Comparison of ENCODE assay signal across 12 cellular contexts in the genomic region with DNA sequence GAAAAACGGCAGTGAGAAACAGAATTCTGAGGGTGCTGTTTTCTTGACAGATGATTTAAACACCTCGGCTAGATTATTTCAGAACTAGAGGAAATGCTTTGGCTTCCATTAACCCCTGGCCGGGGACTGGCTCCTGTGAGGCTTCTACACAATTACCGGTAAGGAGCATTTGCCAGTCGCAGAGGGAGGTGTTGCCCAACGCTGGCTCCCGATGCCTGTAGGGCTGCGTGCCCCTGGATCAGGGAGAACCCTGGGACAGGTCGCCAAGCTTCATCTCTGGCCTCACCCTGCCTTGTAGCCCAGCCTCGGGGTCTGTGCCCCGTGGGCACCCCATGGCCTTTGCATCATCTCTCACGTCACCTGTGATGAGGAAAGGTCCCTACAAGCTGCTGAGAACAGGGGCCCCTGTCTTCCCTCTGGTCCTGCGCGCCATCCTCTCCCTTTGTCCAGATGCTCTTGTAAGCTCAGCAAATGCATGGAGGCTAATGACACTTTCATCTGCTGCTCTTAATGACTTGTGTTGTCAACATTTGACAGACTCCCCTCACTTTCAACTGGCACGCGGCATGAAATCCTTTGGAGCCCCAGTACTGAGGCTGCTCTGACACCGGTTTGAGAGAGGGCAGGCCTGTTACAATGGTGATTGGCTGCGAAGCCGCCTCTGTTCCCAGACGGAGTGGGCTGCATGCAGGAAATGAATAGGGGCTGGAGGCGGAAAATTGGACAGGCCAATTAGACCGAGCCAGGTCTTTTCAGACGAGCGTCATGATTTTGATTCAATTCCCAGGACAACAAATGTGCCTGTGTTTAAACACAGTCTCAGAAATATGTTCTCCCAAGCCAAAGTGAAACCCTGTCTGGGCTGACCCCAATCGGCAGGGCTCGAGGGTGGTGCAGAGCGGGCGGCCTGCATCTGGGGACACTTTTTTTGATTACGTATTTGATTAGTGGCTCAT.
DNase-seq lines count a peak whose midpoint lies in the region; ATAC-seq lines count a peak whose summit lies in the region.
"Had no signal": no experiment of that assay in that cellular context is flagged by ENCODE, and none has a peak within 500 bp of the region (broad histone marks: within the 10 kb centered on the region; RNA-seq: fewer than 3 reads in every experiment).

No MANE protein-coding gene starts in this region.

- no peak for ATAC-seq in GM21423 (IDR thresholded peaks at IDR 0.05; ENCODE audit: unreplicated experiment)
- ATAC-seq: foreskin keratinocyte had no signal

- DNase-seq in G401 (ENCODE audit: low spot score) = peak; percentile 71
- DNase-seq in cerebellar cortex (ENCODE audit: low spot score) = peak; percentile 57
- DNase-seq in inferior parietal cortex (ENCODE audit: extremely low spot score) = peak; percentile 17
- DNase-seq in retina = peak; percentile 78
- DNase-seq in HK-2 (ENCODE audit: unreplicated experiment) = no peak
- no peak for DNase-seq in T-helper 1 cell
- no peak for DNase-seq in HT-29 (ENCODE audit: low spot score)
- DNase-seq: activated CD4-positive, alpha-beta memory T cell treated with anti-CD3 and anti-CD28 coated beads, Interleukin-2, amount 10 ng/mL, durations not matched to agents 7 days and 5 days; CD4-positive, CD25-positive, alpha-beta regulatory T cell; foreskin keratinocyte; SIG-M5 had no signal

- in situ Hi-C loops in G401 (cut with HindIII; ENCODE audit: low sequenced_read_pairs) = no loop called here

Comparison
In these comparisons a context has a peak if more than half of its experiments do, and no peak if none do; other contexts are left out.
1. DNase-seq: peak in G401 (single experiment), cerebellar cortex (single experiment), inferior parietal cortex (single experiment) and retina (single experiment); none in HK-2 (single experiment), T-helper 1 cell (0 of 5) and HT-29 (single experiment).